Comparison of ENCODE assay signal across 1 cellular context in genomic region chr19:48543121-48543710, GRCh38.
TF ChIP-seq lines count a peak whose summit lies in the region.

No MANE protein-coding gene starts in this region.

TF ChIP-seq in SK-N-SH, 30 proteins besides CTCF, POLR2A, EP300 and RAD21 (continued from another document):
- no peak for TF ChIP-seq REST (IDR thresholded peaks at IDR 0.05; ENCODE audit: low read depth, low read length)
- TF ChIP-seq NFIC (IDR thresholded peaks at IDR 0.05; ENCODE audit: borderline replicate concordance), result 0 out of 2 replicates have a peak, but pooled peaks have one; percentile 45
- TF ChIP-seq YY1 (IDR thresholded peaks at IDR 0.05; ENCODE audit: low read depth), result no peak
- no peak for TF ChIP-seq GATA2 (CRISPR knock-in tag; IDR thresholded peaks at IDR 0.05)
- no peak for TF ChIP-seq FOXJ3 (CRISPR knock-in tag; IDR thresholded peaks at IDR 0.05)
- TF ChIP-seq RCOR1 (IDR thresholded peaks at IDR 0.05; ENCODE audit: low read length), result no peak
- TF ChIP-seq FOXM1 (IDR thresholded peaks at IDR 0.05; ENCODE audit: low read depth), result no peak
- TF ChIP-seq EZH2phosphoT487 (IDR thresholded peaks at IDR 0.05; ENCODE audit: borderline replicate concordance, low read depth), result no peak
- 0 out of 2 replicates have a peak, but pooled peaks have one; percentile 17 for TF ChIP-seq ELF1 (IDR thresholded peaks at IDR 0.05)
- TF ChIP-seq IRF3 (IDR thresholded peaks at IDR 0.05; ENCODE audit: low read depth, low read length), result no peak
- TF ChIP-seq SIN3A (IDR thresholded peaks at IDR 0.05; ENCODE audit: borderline replicate concordance, low read depth, low read length), result no peak
- TF ChIP-seq CHD2 (IDR thresholded peaks at IDR 0.05; ENCODE audit: low read length, partially characterized antibody), result no peak
- TF ChIP-seq MEF2A (IDR thresholded peaks at IDR 0.05; ENCODE audit: borderline replicate concordance, low read depth), result no peak
- TF ChIP-seq FOSL2 (IDR thresholded peaks at IDR 0.05; ENCODE audit: borderline replicate concordance, low read depth), result no peak
- TF ChIP-seq RXRA (IDR thresholded peaks at IDR 0.05; ENCODE audit: borderline replicate concordance, low read depth), result no peak
- peak; percentile 46; the same call in 1 of the 2 replicates for TF ChIP-seq TCF12 (IDR thresholded peaks at IDR 0.05)
- TF ChIP-seq GABPA (IDR thresholded peaks at IDR 0.05; ENCODE audit: low read depth), result peak; percentile 45; the same call in 1 of the 2 replicates
